In the genomic region with DNA sequence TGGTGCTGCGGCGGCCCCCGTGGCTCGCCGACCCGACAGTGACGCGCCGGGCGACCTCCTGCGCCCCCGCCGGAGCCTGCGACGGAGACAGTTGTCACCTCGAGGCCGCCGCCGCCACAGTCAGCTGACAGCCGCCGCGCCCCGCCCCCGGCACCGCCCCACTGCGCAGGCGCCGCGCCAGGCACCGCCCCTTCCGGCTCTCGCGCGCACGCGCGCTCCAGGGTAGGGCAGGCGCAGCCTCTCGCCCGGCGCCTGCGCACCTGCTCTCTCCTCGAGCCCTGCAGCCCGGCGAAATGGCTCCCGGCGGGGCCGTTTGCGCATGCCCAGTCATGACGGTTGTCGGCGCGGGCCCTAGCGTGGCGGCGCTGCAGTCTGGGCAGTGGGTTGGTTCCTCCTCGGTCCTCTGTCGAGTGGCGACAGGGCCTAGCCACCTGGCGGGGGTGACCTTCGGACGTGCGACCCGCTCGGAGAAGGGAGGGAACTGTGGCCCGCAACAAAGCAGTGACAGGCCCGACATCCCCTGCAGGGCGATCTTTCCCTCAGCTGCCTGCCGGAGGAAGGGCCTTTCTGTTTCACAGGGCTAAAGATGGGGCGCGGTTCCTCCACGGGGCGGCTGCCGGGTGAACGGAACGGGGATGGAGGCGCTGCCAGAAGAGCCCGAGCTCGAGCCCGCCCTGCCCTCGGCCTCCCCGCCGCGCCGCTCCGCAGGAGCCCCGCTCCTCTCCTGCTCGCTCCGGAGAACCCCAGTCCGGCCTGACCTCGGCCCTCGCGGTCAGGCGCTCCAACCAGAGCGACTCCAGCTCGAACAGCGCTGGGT, we compare ENCODE assay signal across 8 cellular contexts.
A peak's percentile ranks its signal among the peaks of the same experiment; 100 is the strongest.
DNase-seq lines count a peak whose midpoint lies in the region; ATAC-seq and TF ChIP-seq lines count a peak whose summit lies in the region.

TSS of gene TOLLIP (minus strand) at position 135 of the 817 bp plus-strand sequence. CDS start at position 1, 134 bp downstream.

- in situ Hi-C loops in T47D (cut with HindIII; ENCODE audit: low pct_unique_long_range_greater_than_20kb, low sequenced_read_pairs), result no loop called here

- no peaks in the 10 kb centered on the region for H3K36me3 ChIP-seq in iPS-20b (ENCODE audit: insufficient read depth, low read depth, low read length)

- H3K27me3 ChIP-seq in iPS-20b (ENCODE audit: insufficient read depth, low read length), result no peaks in the 10 kb centered on the region

- peak; percentile 31 for DNase-seq in AG04449 (ENCODE audit: low read depth, low spot score)
- peak; percentile 78 for DNase-seq in NCI-H2171 treated with DMSO at 0.1 percent for 48 hours (lab: John Stamatoyannopoulos, UW)
- DNase-seq in T47D (ENCODE audit: low read depth in 1 of 2, low spot score in 1 of 2), result peak; percentile 91 to 97

- no peaks in the 10 kb centered on the region for H3K4me1 ChIP-seq in iPS-20b (ENCODE audit: insufficient read depth, low read length)

- CTCF ChIA-PET in AG04449 (lab: Yijun Ruan, JAX), result interaction anchor here (0.7 to 1.7 kb wide), 3 partner anchors 47 to 267 kb away, joined by 3 to 4 read pairs (median 3); no protein-coding TSS in a partner anchor

- H3K9me3 ChIP-seq in iPS-20b (ENCODE audit: insufficient read depth, low read depth, low read length), result 0 out of 2 replicates have a peak, but pooled peaks cover 8% of the 10 kb centered on the region

- H3K9ac ChIP-seq in iPS-20b (ENCODE audit: low read depth, low read length), result peak within 1 kb of the TSS; percentile 83; the same call in 1 of the 2 replicates

- H3K27ac ChIP-seq in VCaP (peak within 1 kb of the TSS; percentile 97), iPS-20b (ENCODE audit: low read length) (peak within 1 kb of the TSS; percentile 53), skin epidermis (peak within 1 kb of the TSS; percentile 78 to 98 (median 96))

- POLR2A ChIA-PET in AG04449 (lab: Yijun Ruan, JAX), result interaction anchor here (0.6 to 1.4 kb wide), 5 partner anchors 26 to 466 kb away, joined by 3 read pairs; partner anchors contain the start of gene BRSK2

- ATAC-seq in GM18868 (IDR thresholded peaks at IDR 0.05; ENCODE audit: unreplicated experiment) (peak; percentile 76), HG03103 (IDR thresholded peaks at IDR 0.05; ENCODE audit: low read depth, unreplicated experiment) (peak; percentile 57)

- H3K4me3 ChIP-seq in AG04449 (ENCODE audit: low read depth, low read length), result peak within 1 kb of the TSS; percentile 76
- peak within 1 kb of the TSS; percentile 81 for H3K4me3 ChIP-seq in iPS-20b (ENCODE audit: low read length)
- peak within 1 kb of the TSS; percentile 74 to 99 (median 88) for H3K4me3 ChIP-seq in skin epidermis

- TF ChIP-seq CTCF in AG04449 (IDR thresholded peaks at IDR 0.05; ENCODE audit: insufficient read depth, low read length, missing control alignments) (peak; percentile 32), VCaP (conservative IDR thresholded peaks at IDR 0.05) (0 out of 2 replicates have a peak, but pooled peaks have one; percentile 10)

Comparison
In these comparisons a context has a peak if more than half of its experiments do, and no peak if none do; other contexts are left out.
1. Peak in every context shown above with its lines: DNase-seq, ATAC-seq, H3K4me3 ChIP-seq and H3K27ac ChIP-seq.
2. DNase-seq: peak in every context shown above with its lines; median percentile 94 in T47D; 78 in NCI-H2171 treated with DMSO at 0.1 percent for 48 hours; 31 in AG04449.